8 cellular contexts compared by ENCODE assay signal in the genomic region with DNA sequence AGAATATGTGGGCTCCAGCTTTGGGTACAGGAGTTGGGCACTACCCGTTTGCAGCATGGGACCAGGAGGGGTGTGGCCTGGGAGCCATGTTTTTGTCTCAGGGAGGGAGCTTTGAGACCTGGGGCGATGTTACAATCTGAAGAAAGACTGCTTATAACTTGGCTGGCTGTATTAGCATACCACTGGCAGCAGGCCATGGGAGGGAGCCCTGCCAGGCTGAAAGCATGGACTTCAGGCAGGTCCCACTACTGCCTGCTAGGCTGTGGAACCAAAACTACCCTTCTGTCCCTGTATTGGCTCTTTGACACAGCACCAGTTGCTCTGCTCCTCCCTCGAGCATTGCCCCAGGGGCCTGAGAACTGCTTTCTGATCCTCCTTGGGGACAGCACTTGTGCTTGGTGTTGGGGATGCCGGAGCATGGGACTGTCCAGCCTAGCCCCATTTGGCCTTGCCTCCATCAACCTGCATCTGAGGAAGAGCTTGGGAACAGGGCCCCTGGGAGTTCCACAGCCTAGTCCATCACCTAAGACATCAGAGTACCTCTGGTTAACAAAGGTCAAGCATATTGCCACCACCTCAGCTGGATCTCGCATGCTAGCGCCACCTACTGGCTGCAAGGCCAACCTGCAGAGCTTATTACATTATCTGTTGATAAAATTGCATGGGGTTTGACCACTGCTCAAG.
DNase-seq lines count a peak whose midpoint lies in the region; ATAC-seq and TF ChIP-seq lines count a peak whose summit lies in the region.

No MANE protein-coding gene starts in this region.

- peaks cover 2% of the 10 kb centered on the region for H3K79me1 ChIP-seq in mesendoderm (ENCODE audit: low read length)

- peak in 5 of 6 experiments; percentile 14 to 58 (median 39) for TF ChIP-seq CTCF in Peyer's patch (IDR thresholded peaks at IDR 0.05)
- peak in 2 of 3 donors; percentile 11 to 20 for TF ChIP-seq CTCF in breast epithelium (IDR thresholded peaks at IDR 0.05)

- H3K9ac ChIP-seq in mesendoderm (ENCODE audit: low read length), result no peak overlapping the region

- H3K36me3 ChIP-seq in Peyer's patch (no peaks in the 10 kb centered on the region), breast epithelium (no peaks in the 10 kb centered on the region), mesendoderm (ENCODE audit: control insufficient read depth, insufficient read depth, low read length) (no peaks in the 10 kb centered on the region)

- no peak overlapping the region for H3K23ac ChIP-seq in mesendoderm (ENCODE audit: low read length)

- H3K4me1 ChIP-seq in Peyer's patch (no peaks in the 10 kb centered on the region), breast epithelium (no peaks in the 10 kb centered on the region), mesendoderm (ENCODE audit: control insufficient read depth, low read depth, low read length) (peaks cover 3% of the 10 kb centered on the region)

- H3K27me3 ChIP-seq in Peyer's patch, result no peaks in the 10 kb centered on the region
- H3K27me3 ChIP-seq in breast epithelium, result no peaks in the 10 kb centered on the region
- H3K27me3 ChIP-seq in mesendoderm (ENCODE audit: insufficient read depth, low read length, poor library complexity), result no peaks in the 10 kb centered on the region

- H3K79me2 ChIP-seq in mesendoderm (ENCODE audit: control insufficient read depth, insufficient read depth, low read length), result no peaks in the 10 kb centered on the region

- H3K4me3 ChIP-seq in Peyer's patch (no peak overlapping the region), breast epithelium (no peak overlapping the region), mesendoderm (ENCODE audit: low read length) (no peak overlapping the region)

- H2BK15ac ChIP-seq in mesendoderm (replicated peaks; ENCODE audit: low read depth), result no peak overlapping the region

- peak; percentile 5 for DNase-seq in NK-92 treated with Interleukin-12 subunit alpha and Interleukin-12 subunit beta, amount 100 ng/mL, for 24 hours (lab: John Stamatoyannopoulos, UW)
- no peak for DNase-seq in NK-92 (lab: John Stamatoyannopoulos, UW; ENCODE audit: unreplicated experiment)
- peak in 2 of 3 donors; percentile 32 to 60 for DNase-seq in Peyer's patch
- DNase-seq in breast epithelium (ENCODE audit: low spot score in 2 of 2), result no peak
- peak; percentile 81 for DNase-seq in mesendoderm
- no peak for DNase-seq in NCI-H1436 (lab: John Stamatoyannopoulos, UW)

- no CpG with 5 or more reads among the region's 6 CpGs for WGBS in mesendoderm (ENCODE audit: extremely low coverage, insufficient coverage, low lambda C conversion rate)

- H3K18ac ChIP-seq in mesendoderm (ENCODE audit: low read length), result peak overlapping the region; percentile 1

- H4K5ac ChIP-seq in mesendoderm (ENCODE audit: low read length), result no peak overlapping the region

- TF ChIP-seq POLR2A in Peyer's patch (IDR thresholded peaks at IDR 0.05), result no peak
- TF ChIP-seq POLR2A in breast epithelium (IDR thresholded peaks at IDR 0.05), result no peak

- no peak overlapping the region for H3K4ac ChIP-seq in mesendoderm (ENCODE audit: low read depth, low read length)

- intact Hi-C loops in breast epithelium (cut with DNase I; ENCODE audit: low total_unique reads), result no loop called here

- H3K27ac ChIP-seq in Peyer's patch, result no peak overlapping the region
- H3K27ac ChIP-seq in breast epithelium, result no peak overlapping the region
- no peak overlapping the region for H3K27ac ChIP-seq in mesendoderm (ENCODE audit: low read depth, low read length)

- ATAC-seq in HG02610 (IDR thresholded peaks at IDR 0.05; ENCODE audit: unreplicated experiment) (peak; percentile 53), HG02763 (IDR thresholded peaks at IDR 0.05; ENCODE audit: unreplicated experiment) (no peak)

- H2BK5ac ChIP-seq in mesendoderm (ENCODE audit: low read length), result peak overlapping the region; percentile 31

- H2AK5ac ChIP-seq in mesendoderm (ENCODE audit: low read length), result peak overlapping the region; percentile 66

- no peak overlapping the region for H3K4me2 ChIP-seq in mesendoderm (ENCODE audit: low read length)

- H3K56ac ChIP-seq in mesendoderm (ENCODE audit: low read length), result peak overlapping the region; percentile 54

- H3K9me3 ChIP-seq in Peyer's patch (peaks cover 0 to 15% (median 0%) of the 10 kb centered on the region in 4 donors), breast epithelium (peaks cover 8 to 37% of the 10 kb centered on the region in 2 donors)

- no peak overlapping the region for H4K8ac ChIP-seq in mesendoderm (ENCODE audit: low read depth, low read length)

- no peak overlapping the region for H2BK120ac ChIP-seq in mesendoderm (ENCODE audit: low read depth, low read length)

Comparison
In these comparisons a context has a peak if more than half of its experiments do, and no peak if none do; other contexts are left out.
1. DNase-seq: peak in NK-92 treated with Interleukin-12 subunit alpha and Interleukin-12 subunit beta, amount 100 ng/mL, for 24 hours (single experiment), Peyer's patch (2 of 3) and mesendoderm (single experiment); none in NK-92 (single experiment), breast epithelium (0 of 2) and NCI-H1436 (single experiment).